21 cellular contexts compared by ENCODE assay signal in genomic region chr1:159152031-159152430, GRCh38.
"Had no signal": no experiment of that assay in that cellular context is flagged by ENCODE, and none has a peak within 500 bp of the region (broad histone marks: within the 10 kb centered on the region; RNA-seq: fewer than 3 reads in every experiment).

No MANE protein-coding gene starts in this region.

- H3K4me1 Mint-ChIP-seq: naive B cell; nephron; stimulated activated naive CD8-positive, alpha-beta T cell treated with anti-CD3 and anti-CD28 coated beads, Interleukin-15, amount 100 ng/mL, for 72 hours had no signal

- DNase-seq: effector memory CD4-positive, alpha-beta T cell; heart left ventricle; hippocampal formation; left colon; left ventricle myocardium superior; mesendoderm; naive B cell; occipital lobe; pancreas; right lobe of liver; stimulated activated CD4-positive, alpha-beta T cell treated with anti-CD3 and anti-CD28 coated beads, Interleukin-1b, Interleukin-23, amount 100 ng/mL, for 48 hours; stimulated activated CD4-positive, alpha-beta T cell treated with anti-CD3 and anti-CD28 coated beads, Interleukin-4, amount 100 ng/mL, for 24 hours; stimulated activated naive CD8-positive, alpha-beta T cell treated with anti-CD3 and anti-CD28 coated beads, Interleukin-15, amount 100 ng/mL, for 72 hours; trophoblast cell; uterus had no signal

- H3K9me3 Mint-ChIP-seq: stimulated activated memory B cell treated with anti-CD40 and anti-IgM and Interleukin-4, amounts not matched to agents 10 μg/mL and 1 μg/mL and 100 μg/mL, for 72 hours had no signal

- H3K27ac Mint-ChIP-seq: nephron; stimulated activated memory B cell treated with anti-CD40 and anti-IgM and Interleukin-4, amounts not matched to agents 10 μg/mL and 1 μg/mL and 100 μg/mL, for 72 hours; stimulated activated naive CD8-positive, alpha-beta T cell treated with anti-CD3 and anti-CD28 coated beads, Interleukin-15, amount 100 ng/mL, for 72 hours had no signal

- H3K36me3 ChIP-seq: heart left ventricle, pancreas, prostate gland, right lobe of liver, thoracic aorta, uterus had no signal

- H3K4me3 ChIP-seq: heart left ventricle, lung, pancreas, prostate gland, right lobe of liver, thoracic aorta, uterus had no signal

- H3K9me3 ChIP-seq: pancreas, prostate gland, right lobe of liver, uterus had no signal

- ATAC-seq: esophagus mucosa; heart left ventricle; left colon; left ventricle myocardium superior; pancreas; stimulated activated memory B cell treated with anti-CD40 and anti-IgM and Interleukin-4, amounts not matched to agents 10 μg/mL and 1 μg/mL and 100 μg/mL, for 72 hours; stimulated activated naive CD8-positive, alpha-beta T cell treated with anti-CD3 and anti-CD28 coated beads, Interleukin-15, amount 100 ng/mL, for 72 hours had no signal

- H3K4me3 Mint-ChIP-seq: naive B cell; nephron; stimulated activated memory B cell treated with anti-CD40 and anti-IgM and Interleukin-4, amounts not matched to agents 10 μg/mL and 1 μg/mL and 100 μg/mL, for 72 hours; stimulated activated naive CD8-positive, alpha-beta T cell treated with anti-CD3 and anti-CD28 coated beads, Interleukin-15, amount 100 ng/mL, for 72 hours had no signal

- H3K27me3 ChIP-seq: pancreas, right lobe of liver, uterus had no signal

- H3K27ac ChIP-seq: heart left ventricle, pancreas, prostate gland, right lobe of liver, thoracic aorta, uterus had no signal

- H3K4me1 ChIP-seq: heart left ventricle, pancreas, prostate gland, right lobe of liver, uterus had no signal
